ENCODE assay signal across 10 cellular contexts in the genomic region with DNA sequence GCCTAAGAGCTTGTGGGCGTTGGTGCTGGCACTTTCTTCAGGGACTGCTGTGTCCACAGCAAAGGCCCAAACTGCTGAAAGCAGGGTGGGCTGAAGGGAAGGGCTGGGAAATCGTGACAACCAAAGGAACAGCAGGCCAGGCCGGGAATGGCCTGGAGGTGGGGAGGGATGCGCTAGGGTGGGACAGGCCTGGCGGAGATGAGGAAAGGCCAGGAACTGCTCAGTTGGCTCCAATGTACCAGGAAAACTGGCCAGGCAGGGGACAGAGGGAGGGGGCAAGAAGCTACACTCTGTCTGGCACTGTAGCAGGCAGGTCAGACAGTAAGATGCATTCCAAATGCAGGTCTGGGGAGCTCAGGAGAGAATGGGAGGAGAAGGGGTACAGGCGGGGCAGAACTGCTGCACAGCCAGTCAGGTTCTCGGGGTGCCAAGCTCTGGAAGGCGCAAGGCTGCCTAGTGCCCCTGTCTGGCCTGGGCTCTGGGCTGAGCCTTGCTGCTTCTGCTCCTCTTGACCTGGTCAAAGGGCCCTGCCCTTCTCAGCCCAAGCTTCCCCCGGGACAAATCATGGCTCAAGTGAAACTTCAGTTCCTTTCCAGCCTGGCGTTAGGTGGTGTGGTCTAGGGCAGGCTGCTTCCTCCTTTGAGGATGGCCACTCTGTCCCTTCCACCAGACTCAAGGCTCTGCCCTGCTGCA. TPM values are rescaled to one million over a fixed set of nuclear protein-coding genes. Genes with fewer than 3 reads are reported as not detected.
DNase-seq lines count a peak whose midpoint lies in the region; ATAC-seq and TF ChIP-seq lines count a peak whose summit lies in the region.
"Had no signal": no experiment of that assay in that cellular context is flagged by ENCODE, and none has a peak within 500 bp of the region (broad histone marks: within the 10 kb centered on the region; RNA-seq: fewer than 3 reads in every experiment).

No MANE protein-coding gene starts in this region.

- no peak for DNase-seq in activated CD8-positive, alpha-beta memory T cell treated with anti-CD3 and anti-CD28 coated beads, Interleukin-2, amount 10 ng/mL, durations not matched to agents 7 days and 5 days
- DNase-seq in activated CD8-positive, alpha-beta memory T cell treated with anti-CD3 and anti-CD28 coated beads, Interleukin-2, amount 50 U/mL, for 48 hours, result no peak
- no peak for DNase-seq in activated T-helper 2 cell treated with anti-CD3 and anti-CD28 coated beads, Interferon-gamma antibody, Interleukin-2, Interleukin-4, amounts not matched to agents 10 μg/mL and 5 μg/mL and 100 μg/mL, durations not matched to agents 14 hours and 24 hours and 36 hours (ENCODE audit: low spot score)
- no peak for DNase-seq in mesenchymal stem cell
- no peak for DNase-seq in thyroid gland
- no peak for DNase-seq in germinal center (ENCODE audit: low spot score)
- no peak for DNase-seq in NCI-H2227 (lab: John Stamatoyannopoulos, UW; ENCODE audit: unreplicated experiment)

- H4K91ac ChIP-seq in mesenchymal stem cell (ENCODE audit: low read length), result no peak overlapping the region

- no peaks in the 10 kb centered on the region for H3K9me3 ChIP-seq in mesenchymal stem cell (ENCODE audit: control insufficient read depth, low read length)
- H3K9me3 ChIP-seq in thyroid gland, result no peaks in the 10 kb centered on the region

- no peak overlapping the region for H4K8ac ChIP-seq in mesenchymal stem cell (ENCODE audit: low read length)

- H3K4me2 ChIP-seq in mesenchymal stem cell (ENCODE audit: low read length, poor library complexity, severe bottlenecking), result no peak overlapping the region

- peak overlapping the region; percentile 79 for H3K27ac Mint-ChIP-seq in activated CD8-positive, alpha-beta memory T cell treated with anti-CD3 and anti-CD28 coated beads, Interleukin-2, amount 10 ng/mL, durations not matched to agents 7 days and 5 days
- H3K27ac Mint-ChIP-seq in activated T-helper 2 cell treated with anti-CD3 and anti-CD28 coated beads, Interferon-gamma antibody, Interleukin-2, Interleukin-4, amounts not matched to agents 10 μg/mL and 5 μg/mL and 100 μg/mL, durations not matched to agents 14 hours and 24 hours and 36 hours, result peak overlapping the region; percentile 59

- H2BK15ac ChIP-seq in mesenchymal stem cell (ENCODE audit: low read depth, poor library complexity, severe bottlenecking), result no peak overlapping the region

- peaks cover 10 to 26% of the 10 kb centered on the region in 2 experiments for H3K36me3 ChIP-seq in mesenchymal stem cell (ENCODE audit: control insufficient read depth in 1 of 2, insufficient read depth in 2 of 2, low read depth in 1 of 2, low read length in 2 of 2)
- H3K36me3 ChIP-seq in thyroid gland, result no peaks in the 10 kb centered on the region

- peak overlapping the region; percentile 55 for H2AK5ac ChIP-seq in mesenchymal stem cell (ENCODE audit: low read length, severe bottlenecking)

- no peaks in the 10 kb centered on the region for H3K36me3 Mint-ChIP-seq in activated CD8-positive, alpha-beta memory T cell treated with anti-CD3 and anti-CD28 coated beads, Interleukin-2, amount 10 ng/mL, durations not matched to agents 7 days and 5 days
- H3K36me3 Mint-ChIP-seq in activated T-helper 2 cell treated with anti-CD3 and anti-CD28 coated beads, Interferon-gamma antibody, Interleukin-2, Interleukin-4, amounts not matched to agents 10 μg/mL and 5 μg/mL and 100 μg/mL, durations not matched to agents 14 hours and 24 hours and 36 hours (ENCODE audit: low read depth), result peaks cover 16% of the 10 kb centered on the region

- ATAC-seq in activated CD8-positive, alpha-beta memory T cell treated with anti-CD3 and anti-CD28 coated beads, Interleukin-2, amount 10 ng/mL, durations not matched to agents 7 days and 5 days, result no peak
- no peak for ATAC-seq in HG03095 (IDR thresholded peaks at IDR 0.05; ENCODE audit: unreplicated experiment)

- H3K4me3 Mint-ChIP-seq in activated CD8-positive, alpha-beta memory T cell treated with anti-CD3 and anti-CD28 coated beads, Interleukin-2, amount 10 ng/mL, durations not matched to agents 7 days and 5 days, result no peak overlapping the region
- no peak overlapping the region for H3K4me3 Mint-ChIP-seq in activated T-helper 2 cell treated with anti-CD3 and anti-CD28 coated beads, Interferon-gamma antibody, Interleukin-2, Interleukin-4, amounts not matched to agents 10 μg/mL and 5 μg/mL and 100 μg/mL, durations not matched to agents 14 hours and 24 hours and 36 hours (ENCODE audit: low read depth)

- no peak overlapping the region for H3K9ac ChIP-seq in mesenchymal stem cell (ENCODE audit: low read length)

- intact Hi-C loops in activated T-helper 2 cell treated with anti-CD3 and anti-CD28 coated beads, Interferon-gamma antibody, Interleukin-2, Interleukin-4, amounts not matched to agents 10 μg/mL and 5 μg/mL and 100 μg/mL, durations not matched to agents 14 hours and 24 hours and 36 hours (cut with micrococcal nuclease), result no loop called here
- intact Hi-C loops in thyroid gland (cut with DNase I), result no loop called here

- H3K4ac ChIP-seq in mesenchymal stem cell (ENCODE audit: low read depth in 1 of 2, low read length in 2 of 2), result no peak overlapping the region

- CTCF ChIA-PET in activated CD8-positive, alpha-beta memory T cell treated with anti-CD3 and anti-CD28 coated beads, Interleukin-2, amount 10 ng/mL, durations not matched to agents 7 days and 5 days (lab: Charles Lee), result interaction anchor here (1.0 to 16.7 kb wide), 7 partner anchors 12 to 188 kb away, joined by 3 to 227 read pairs (median 8); a partner anchor contains a TSS

- no peak overlapping the region for H3K23ac ChIP-seq in mesenchymal stem cell (ENCODE audit: low read length in 2 of 2)

- H3K4me3 ChIP-seq in mesenchymal stem cell (ENCODE audit: insufficient read depth in 1 of 2, low read depth in 1 of 2, low read length in 2 of 2), result no peak overlapping the region
- no peak overlapping the region for H3K4me3 ChIP-seq in thyroid gland (replicated peaks in 1 of 3)

- H2BK12ac ChIP-seq in mesenchymal stem cell (ENCODE audit: low read length in 2 of 2), result no peak overlapping the region

- 86% methylated on average over 10 of the region's 10 CpGs for WGBS in mesenchymal stem cell
- WGBS in thyroid gland, 2 donors, result 74 to 78% methylated on average over 9 to 10 of the region's 10 CpGs

- H3K4me1 Mint-ChIP-seq in activated CD8-positive, alpha-beta memory T cell treated with anti-CD3 and anti-CD28 coated beads, Interleukin-2, amount 10 ng/mL, durations not matched to agents 7 days and 5 days, result peaks cover 50% of the 10 kb centered on the region
- peaks cover 41% of the 10 kb centered on the region for H3K4me1 Mint-ChIP-seq in activated T-helper 2 cell treated with anti-CD3 and anti-CD28 coated beads, Interferon-gamma antibody, Interleukin-2, Interleukin-4, amounts not matched to agents 10 μg/mL and 5 μg/mL and 100 μg/mL, durations not matched to agents 14 hours and 24 hours and 36 hours (ENCODE audit: low read depth)

- peaks cover 8 to 31% of the 10 kb centered on the region in 2 experiments for H3K27me3 ChIP-seq in mesenchymal stem cell (ENCODE audit: control insufficient read depth in 1 of 2, insufficient read depth in 1 of 2, low read length in 2 of 2)
- H3K27me3 ChIP-seq in thyroid gland, result no peaks in the 10 kb centered on the region

- peaks cover 46% of the 10 kb centered on the region for H3K4me1 ChIP-seq in mesenchymal stem cell (ENCODE audit: control insufficient read depth, insufficient read depth, low read depth, low read length)
- peaks cover 54 to 79% of the 10 kb centered on the region in 2 donors for H3K4me1 ChIP-seq in thyroid gland

- H3K9me3 Mint-ChIP-seq in activated CD8-positive, alpha-beta memory T cell treated with anti-CD3 and anti-CD28 coated beads, Interleukin-2, amount 10 ng/mL, durations not matched to agents 7 days and 5 days (ENCODE audit: low read depth), result no peaks in the 10 kb centered on the region
- H3K9me3 Mint-ChIP-seq in activated T-helper 2 cell treated with anti-CD3 and anti-CD28 coated beads, Interferon-gamma antibody, Interleukin-2, Interleukin-4, amounts not matched to agents 10 μg/mL and 5 μg/mL and 100 μg/mL, durations not matched to agents 14 hours and 24 hours and 36 hours, result no peaks in the 10 kb centered on the region

- no peak overlapping the region for H2BK120ac ChIP-seq in mesenchymal stem cell (ENCODE audit: low read depth, low read length)

- no peak overlapping the region for H2AFZ ChIP-seq in mesenchymal stem cell (ENCODE audit: low read depth, low read length)

- no peak overlapping the region for H2BK5ac ChIP-seq in mesenchymal stem cell (ENCODE audit: low read depth, low read length, poor library complexity, severe bottlenecking)

- H3K18ac ChIP-seq in mesenchymal stem cell (ENCODE audit: low read depth in 1 of 2, low read length in 2 of 2), result no peak overlapping the region

- peaks cover 5% of the 10 kb centered on the region for H3K27me3 Mint-ChIP-seq in activated CD8-positive, alpha-beta memory T cell treated with anti-CD3 and anti-CD28 coated beads, Interleukin-2, amount 10 ng/mL, durations not matched to agents 7 days and 5 days
- H3K27me3 Mint-ChIP-seq in activated T-helper 2 cell treated with anti-CD3 and anti-CD28 coated beads, Interferon-gamma antibody, Interleukin-2, Interleukin-4, amounts not matched to agents 10 μg/mL and 5 μg/mL and 100 μg/mL, durations not matched to agents 14 hours and 24 hours and 36 hours (ENCODE audit: low read depth), result peaks cover under 1% of the 10 kb centered on the region

- no peak for TF ChIP-seq CTCF in thyroid gland (IDR thresholded peaks at IDR 0.05)

- H3K79me1 ChIP-seq in mesenchymal stem cell (replicated peaks; ENCODE audit: low read length, poor library complexity, severe bottlenecking), result no peaks in the 10 kb centered on the region

- no peak overlapping the region for H3K14ac ChIP-seq in mesenchymal stem cell (ENCODE audit: low read length in 2 of 2)

- peak overlapping the region; percentile 2 for H3K27ac ChIP-seq in mesenchymal stem cell (ENCODE audit: low read length, poor library complexity, severe bottlenecking)
- H3K27ac ChIP-seq in thyroid gland, result peak overlapping the region; percentile 54 to 91 (median 87)

- no peak for TF ChIP-seq POLR2A in thyroid gland (IDR thresholded peaks at IDR 0.05)

RNA-seq across cellular contexts. Expression of a gene that starts 7.3 kb away (rescaled TPM):
- not detected for total RNA-seq in activated CD8-positive, alpha-beta memory T cell treated with anti-CD3 and anti-CD28 coated beads, Interleukin-2, amount 10 ng/mL, durations not matched to agents 7 days and 5 days
- not detected in 2 replicates for total RNA-seq in activated T-helper 2 cell treated with anti-CD3 and anti-CD28 coated beads, Interferon-gamma antibody, Interleukin-2, Interleukin-4, amounts not matched to agents 10 μg/mL and 5 μg/mL and 100 μg/mL, durations not matched to agents 14 hours and 24 hours and 36 hours
- 0.17 TPM for polyA plus RNA-seq in mesenchymal stem cell (2013, experiment 1 of 2)
- polyA plus RNA-seq in mesenchymal stem cell (2013, experiment 2 of 2), result 0.21 TPM
- 1 to 10 TPM in 3 of 4 donors, not detected in 1; 1.1 to 3.3 (median 1.2) TPM for total RNA-seq in thyroid gland
- total RNA-seq: A673, osteoblast had no signal

RNA-seq across cellular contexts. Expression of a gene that starts 10.4 kb away (rescaled TPM):
- total RNA-seq in activated CD8-positive, alpha-beta memory T cell treated with anti-CD3 and anti-CD28 coated beads, Interleukin-2, amount 10 ng/mL, durations not matched to agents 7 days and 5 days, result 1 to 10 TPM; 1.1 to 1.3 TPM
- 0.76 and 0.87 TPM in 2 replicates for total RNA-seq in activated T-helper 2 cell treated with anti-CD3 and anti-CD28 coated beads, Interferon-gamma antibody, Interleukin-2, Interleukin-4, amounts not matched to agents 10 μg/mL and 5 μg/mL and 100 μg/mL, durations not matched to agents 14 hours and 24 hours and 36 hours
- polyA plus RNA-seq in mesenchymal stem cell (2013, experiment 1 of 2), result 0.12 TPM
- polyA plus RNA-seq in mesenchymal stem cell (2013, experiment 2 of 2), result 0.05 TPM
- total RNA-seq in thyroid gland, result 1 to 10 TPM in 3 of 4 donors, under 1 TPM in 1; 0.63 to 2.1 (median 1.5) TPM

RNA-seq across cellular contexts. Expression of a gene that starts 12.3 kb away (rescaled TPM):
- total RNA-seq in activated CD8-positive, alpha-beta memory T cell treated with anti-CD3 and anti-CD28 coated beads, Interleukin-2, amount 10 ng/mL, durations not matched to agents 7 days and 5 days, result 10 to 100 TPM; 10.5 to 13.8 TPM
- 12.9 and 14.0 TPM in 2 replicates for total RNA-seq in activated T-helper 2 cell treated with anti-CD3 and anti-CD28 coated beads, Interferon-gamma antibody, Interleukin-2, Interleukin-4, amounts not matched to agents 10 μg/mL and 5 μg/mL and 100 μg/mL, durations not matched to agents 14 hours and 24 hours and 36 hours
- polyA plus RNA-seq in mesenchymal stem cell (2013, experiment 1 of 2), result 6.1 TPM
- 5.9 TPM for polyA plus RNA-seq in mesenchymal stem cell (2013, experiment 2 of 2)
- 10 to 100 TPM; 55.6 to 88.1 (median 72.7) TPM for total RNA-seq in thyroid gland

RNA-seq across cellular contexts. Expression of a gene that starts 24.3 kb away (rescaled TPM):
- 1 to 10 TPM; 3.5 to 4.7 TPM for total RNA-seq in activated CD8-positive, alpha-beta memory T cell treated with anti-CD3 and anti-CD28 coated beads, Interleukin-2, amount 10 ng/mL, durations not matched to agents 7 days and 5 days
- total RNA-seq in activated T-helper 2 cell treated with anti-CD3 and anti-CD28 coated beads, Interferon-gamma antibody, Interleukin-2, Interleukin-4, amounts not matched to agents 10 μg/mL and 5 μg/mL and 100 μg/mL, durations not matched to agents 14 hours and 24 hours and 36 hours, result 4.0 and 4.1 TPM in 2 replicates
- 26.2 TPM for polyA plus RNA-seq in mesenchymal stem cell (2013, experiment 1 of 2)
- polyA plus RNA-seq in mesenchymal stem cell (2013, experiment 2 of 2), result 25.3 TPM
- 100 to 1,000 TPM in 3 of 4 donors, 10 to 100 TPM in 1; 74.3 to 170 (median 139) TPM for total RNA-seq in thyroid gland

RNA-seq across cellular contexts. Expression of a gene that starts 38.6 kb away (rescaled TPM):
- total RNA-seq in activated CD8-positive, alpha-beta memory T cell treated with anti-CD3 and anti-CD28 coated beads, Interleukin-2, amount 10 ng/mL, durations not matched to agents 7 days and 5 days, result 10 to 100 TPM; 70.5 to 75.7 TPM
- total RNA-seq in activated T-helper 2 cell treated with anti-CD3 and anti-CD28 coated beads, Interferon-gamma antibody, Interleukin-2, Interleukin-4, amounts not matched to agents 10 μg/mL and 5 μg/mL and 100 μg/mL, durations not matched to agents 14 hours and 24 hours and 36 hours, result 51.5 and 54.4 TPM in 2 replicates
- polyA plus RNA-seq in mesenchymal stem cell (2013, experiment 1 of 2), result 64.0 TPM
- polyA plus RNA-seq in mesenchymal stem cell (2013, experiment 2 of 2), result 60.0 TPM
- total RNA-seq in thyroid gland, result 10 to 100 TPM; 44.5 to 73.6 (median 53.0) TPM
